ENCODE assay signal across 8 cellular contexts in the genomic region with DNA sequence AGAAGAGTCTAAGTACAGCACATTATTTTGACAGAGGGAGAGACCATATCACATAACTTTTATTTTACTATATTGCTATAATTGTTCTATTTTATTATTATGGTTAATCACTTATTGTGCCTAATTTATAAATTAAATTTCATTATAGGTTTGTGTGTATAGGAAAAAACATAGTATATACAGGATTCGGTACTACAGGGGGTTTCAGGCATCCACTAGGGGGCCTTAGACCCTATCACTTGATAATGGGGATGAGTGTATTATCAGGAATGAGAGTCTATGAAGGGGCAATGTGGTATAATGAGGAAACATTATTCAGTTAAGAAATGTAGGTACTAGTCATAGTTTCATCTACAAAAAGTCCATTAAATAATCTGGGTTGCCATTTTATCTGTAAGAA.
DNase-seq lines count a peak whose midpoint lies in the region; ATAC-seq and TF ChIP-seq lines count a peak whose summit lies in the region.
"Had no signal": no experiment of that assay in that cellular context is flagged by ENCODE, and none has a peak within 500 bp of the region (broad histone marks: within the 10 kb centered on the region; RNA-seq: fewer than 3 reads in every experiment).

No MANE protein-coding gene starts in this region.

- no peaks in the 10 kb centered on the region for H3K36me3 ChIP-seq in WERI-Rb-1

- no peaks in the 10 kb centered on the region for H3K27me3 Mint-ChIP-seq in progenitor cell of endocrine pancreas
- no peaks in the 10 kb centered on the region for H3K27me3 Mint-ChIP-seq in activated CD8-positive, alpha-beta memory T cell treated with anti-CD3 and anti-CD28 coated beads, Interleukin-2, amount 10 ng/mL, durations not matched to agents 7 days and 5 days

- no peak overlapping the region for H3K27ac Mint-ChIP-seq in progenitor cell of endocrine pancreas
- no peak overlapping the region for H3K27ac Mint-ChIP-seq in activated CD8-positive, alpha-beta memory T cell treated with anti-CD3 and anti-CD28 coated beads, Interleukin-2, amount 10 ng/mL, durations not matched to agents 7 days and 5 days

- no peaks in the 10 kb centered on the region for H3K36me3 Mint-ChIP-seq in progenitor cell of endocrine pancreas (ENCODE audit: insufficient read depth)
- H3K36me3 Mint-ChIP-seq in activated CD8-positive, alpha-beta memory T cell treated with anti-CD3 and anti-CD28 coated beads, Interleukin-2, amount 10 ng/mL, durations not matched to agents 7 days and 5 days: no peaks in the 10 kb centered on the region

- no peaks in the 10 kb centered on the region for H3K27me3 ChIP-seq in WERI-Rb-1 (ENCODE audit: insufficient read depth, low read depth, severe bottlenecking)

- ATAC-seq in GM18861 (IDR thresholded peaks at IDR 0.05; ENCODE audit: unreplicated experiment) (peak; percentile 68), HG02870 (IDR thresholded peaks at IDR 0.05; ENCODE audit: unreplicated experiment) (no peak)
- ATAC-seq in activated CD8-positive, alpha-beta memory T cell treated with anti-CD3 and anti-CD28 coated beads, Interleukin-2, amount 10 ng/mL, durations not matched to agents 7 days and 5 days: no peak

- DNase-seq in WERI-Rb-1 (peak; percentile 46), progenitor cell of endocrine pancreas (ENCODE audit: low spot score, unreplicated experiment) (no peak), AML-193 (lab: John Stamatoyannopoulos, UW) (no peak)
- DNase-seq in activated CD8-positive, alpha-beta memory T cell treated with anti-CD3 and anti-CD28 coated beads, Interleukin-2, amount 10 ng/mL, durations not matched to agents 7 days and 5 days: no peak
- DNase-seq: stimulated activated CD4-positive, alpha-beta T cell treated with anti-CD3 and anti-CD28 coated beads, Interleukin-4, amount 100 ng/mL, for 4 hours had no signal

- no peaks in the 10 kb centered on the region for H3K9me3 Mint-ChIP-seq in progenitor cell of endocrine pancreas (ENCODE audit: low read depth)
- H3K9me3 Mint-ChIP-seq in activated CD8-positive, alpha-beta memory T cell treated with anti-CD3 and anti-CD28 coated beads, Interleukin-2, amount 10 ng/mL, durations not matched to agents 7 days and 5 days (ENCODE audit: low read depth): no peaks in the 10 kb centered on the region

- CTCF ChIA-PET in activated CD8-positive, alpha-beta memory T cell treated with anti-CD3 and anti-CD28 coated beads, Interleukin-2, amount 10 ng/mL, durations not matched to agents 7 days and 5 days (lab: Charles Lee): no interaction called here

- TF ChIP-seq EP300 in Ishikawa (IDR thresholded peaks at IDR 0.05; ENCODE audit: borderline replicate concordance): no peak

- no peaks in the 10 kb centered on the region for H3K9me3 ChIP-seq in WERI-Rb-1 (ENCODE audit: severe bottlenecking)

- TF ChIP-seq CTCF in WERI-Rb-1 (IDR thresholded peaks at IDR 0.05; ENCODE audit: low read depth, low read length) (peak; percentile 48), progenitor cell of endocrine pancreas (IDR thresholded peaks at IDR 0.05; ENCODE audit: unreplicated experiment) (peak; percentile 47)

- no peak overlapping the region for H3K4me3 Mint-ChIP-seq in progenitor cell of endocrine pancreas (ENCODE audit: low read depth)
- no peak overlapping the region for H3K4me3 Mint-ChIP-seq in activated CD8-positive, alpha-beta memory T cell treated with anti-CD3 and anti-CD28 coated beads, Interleukin-2, amount 10 ng/mL, durations not matched to agents 7 days and 5 days

- no peak overlapping the region for H3K27ac ChIP-seq in WERI-Rb-1

- peaks cover under 1% of the 10 kb centered on the region for H3K4me1 Mint-ChIP-seq in progenitor cell of endocrine pancreas (ENCODE audit: low read depth)
- no peaks in the 10 kb centered on the region for H3K4me1 Mint-ChIP-seq in activated CD8-positive, alpha-beta memory T cell treated with anti-CD3 and anti-CD28 coated beads, Interleukin-2, amount 10 ng/mL, durations not matched to agents 7 days and 5 days

- peak; percentile 23; the same call in 1 of the 2 replicates for TF ChIP-seq RAD21 in Ishikawa (IDR thresholded peaks at IDR 0.05; ENCODE audit: low read depth)

- no peak overlapping the region for H3K4me3 ChIP-seq in WERI-Rb-1 (ENCODE audit: low read depth, low read length)

TF ChIP-seq in Ishikawa, 13 proteins besides CTCF, POLR2A, EP300 and RAD21:
- TF ChIP-seq ZBTB7A (IDR thresholded peaks at IDR 0.05; ENCODE audit: low read depth) (no peak), FOXM1 (IDR thresholded peaks at IDR 0.05; ENCODE audit: borderline replicate concordance, low read depth) (no peak), TCF12 (IDR thresholded peaks at IDR 0.05; ENCODE audit: low read depth) (no peak), EGR1 (IDR thresholded peaks at IDR 0.05) (no peak), NFIC (IDR thresholded peaks at IDR 0.05) (no peak), YY1 (IDR thresholded peaks at IDR 0.05; ENCODE audit: low read depth) (no peak), TAF1 (IDR thresholded peaks at IDR 0.05; ENCODE audit: low read depth) (no peak), TEAD4 (IDR thresholded peaks at IDR 0.05) (no peak), CEBPB (IDR thresholded peaks at IDR 0.05) (no peak), CREB1 (IDR thresholded peaks at IDR 0.05; ENCODE audit: low read depth) (no peak)
- TF ChIP-seq, protein P1, sequence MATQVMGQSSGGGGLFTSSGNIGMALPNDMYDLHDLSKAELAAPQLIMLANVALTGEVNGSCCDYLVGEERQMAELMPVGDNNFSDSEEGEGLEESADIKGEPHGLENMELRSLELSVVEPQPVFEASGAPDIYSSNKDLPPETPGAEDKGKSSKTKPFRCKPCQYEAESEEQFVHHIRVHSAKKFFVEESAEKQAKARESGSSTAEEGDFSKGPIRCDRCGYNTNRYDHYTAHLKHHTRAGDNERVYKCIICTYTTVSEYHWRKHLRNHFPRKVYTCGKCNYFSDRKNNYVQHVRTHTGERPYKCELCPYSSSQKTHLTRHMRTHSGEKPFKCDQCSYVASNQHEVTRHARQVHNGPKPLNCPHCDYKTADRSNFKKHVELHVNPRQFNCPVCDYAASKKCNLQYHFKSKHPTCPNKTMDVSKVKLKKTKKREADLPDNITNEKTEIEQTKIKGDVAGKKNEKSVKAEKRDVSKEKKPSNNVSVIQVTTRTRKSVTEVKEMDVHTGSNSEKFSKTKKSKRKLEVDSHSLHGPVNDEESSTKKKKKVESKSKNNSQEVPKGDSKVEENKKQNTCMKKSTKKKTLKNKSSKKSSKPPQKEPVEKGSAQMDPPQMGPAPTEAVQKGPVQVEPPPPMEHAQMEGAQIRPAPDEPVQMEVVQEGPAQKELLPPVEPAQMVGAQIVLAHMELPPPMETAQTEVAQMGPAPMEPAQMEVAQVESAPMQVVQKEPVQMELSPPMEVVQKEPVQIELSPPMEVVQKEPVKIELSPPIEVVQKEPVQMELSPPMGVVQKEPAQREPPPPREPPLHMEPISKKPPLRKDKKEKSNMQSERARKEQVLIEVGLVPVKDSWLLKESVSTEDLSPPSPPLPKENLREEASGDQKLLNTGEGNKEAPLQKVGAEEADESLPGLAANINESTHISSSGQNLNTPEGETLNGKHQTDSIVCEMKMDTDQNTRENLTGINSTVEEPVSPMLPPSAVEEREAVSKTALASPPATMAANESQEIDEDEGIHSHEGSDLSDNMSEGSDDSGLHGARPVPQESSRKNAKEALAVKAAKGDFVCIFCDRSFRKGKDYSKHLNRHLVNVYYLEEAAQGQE (IDR thresholded peaks at IDR 0.05; ENCODE audit: low read depth): no peak
- TF ChIP-seq, protein P2, sequence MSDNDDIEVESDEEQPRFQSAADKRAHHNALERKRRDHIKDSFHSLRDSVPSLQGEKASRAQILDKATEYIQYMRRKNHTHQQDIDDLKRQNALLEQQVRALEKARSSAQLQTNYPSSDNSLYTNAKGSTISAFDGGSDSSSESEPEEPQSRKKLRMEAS (IDR thresholded peaks at IDR 0.05): no peak
- TF ChIP-seq, protein P3, sequence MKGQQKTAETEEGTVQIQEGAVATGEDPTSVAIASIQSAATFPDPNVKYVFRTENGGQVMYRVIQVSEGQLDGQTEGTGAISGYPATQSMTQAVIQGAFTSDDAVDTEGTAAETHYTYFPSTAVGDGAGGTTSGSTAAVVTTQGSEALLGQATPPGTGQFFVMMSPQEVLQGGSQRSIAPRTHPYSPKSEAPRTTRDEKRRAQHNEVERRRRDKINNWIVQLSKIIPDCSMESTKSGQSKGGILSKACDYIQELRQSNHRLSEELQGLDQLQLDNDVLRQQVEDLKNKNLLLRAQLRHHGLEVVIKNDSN (IDR thresholded peaks at IDR 0.05): no peak
TF ChIP-seq in Ishikawa: peak in this region for 0.
